8 cellular contexts compared by ENCODE assay signal in genomic region chr20:26009402-26010223, GRCh38.
DNase-seq lines count a peak whose midpoint lies in the region; ATAC-seq, FAIRE-seq and TF ChIP-seq lines count a peak whose summit lies in the region.
"Not testable (repeated sequence)": the region's sequence is repeated elsewhere in the genome, so short reads cannot be mapped to it uniquely, and the experiment has no call there.

No MANE protein-coding gene starts in this region.

- not testable (repeated sequence) for H3K79me2 ChIP-seq in GM12878 (ENCODE audit: control insufficient read depth, insufficient read depth, low read length)

- H3K36me3 Mint-ChIP-seq in activated CD4-positive, alpha-beta T cell treated with anti-CD3 and anti-CD28 coated beads for 36 hours (ENCODE audit: low read depth) = not testable (repeated sequence)

- not testable (repeated sequence) for H3K9me3 ChIP-seq in GM12878 (replicated peaks; ENCODE audit: control insufficient read depth, insufficient read depth, low read length); mucosa of stomach (ENCODE audit: control insufficient read depth, low read length)

- not testable (repeated sequence) for H4K20me1 ChIP-seq in GM12878 (ENCODE audit: control insufficient read depth, insufficient read depth)

- SMC1A ChIA-PET in GM12878 (lab: Charles Lee; ENCODE audit: uncharacterized antibody, unreplicated experiment) = interaction anchor here (0.6 kb wide), 1 partner anchor 802 kb away, joined by 3 read pairs; no protein-coding TSS in a partner anchor

- 7% methylated on average over 38 of the region's 39 CpGs for WGBS in GM12878 (ENCODE audit: insufficient coverage, insufficient replicate concordance, low lambda C conversion rate, missing lambda C conversion rate)

- H3K4me2 ChIP-seq in GM12878 (ENCODE audit: control insufficient read depth, insufficient read depth) = peak overlapping the region; percentile 64; the same call in 1 of the 2 replicates

- not testable (repeated sequence) for H3K27me3 Mint-ChIP-seq in activated CD4-positive, alpha-beta T cell treated with anti-CD3 and anti-CD28 coated beads for 36 hours

- H3K36me3 ChIP-seq in GM12878 (ENCODE audit: control insufficient read depth in 2 of 2, insufficient read depth in 2 of 2, low read length in 1 of 2); mucosa of stomach (ENCODE audit: control insufficient read depth, insufficient read depth, low read length): not testable (repeated sequence)

- H3K27me3 ChIP-seq in GM12878 (replicated peaks in 1 of 2; ENCODE audit: control insufficient read depth in 2 of 2, insufficient read depth in 2 of 2, low read length in 1 of 2); mucosa of stomach (ENCODE audit: control insufficient read depth, insufficient read depth, low read length): not testable (repeated sequence)

- H3K4me3 ChIP-seq in GM12878 = peak overlapping the region; percentile 84
- H3K4me3 ChIP-seq in mucosa of stomach (ENCODE audit: low read length) = peak overlapping the region; percentile 55

- peak overlapping the region; percentile 84 for H3K27ac Mint-ChIP-seq in activated CD4-positive, alpha-beta T cell treated with anti-CD3 and anti-CD28 coated beads for 36 hours

- not testable (repeated sequence) for FAIRE-seq in GM12878 (lab: Jason Lieb, UNC)

- intact Hi-C loops in activated CD4-positive, alpha-beta T cell treated with anti-CD3 and anti-CD28 coated beads for 36 hours (cut with DNase I, micrococcal nuclease); GM12878 (cut with micrococcal nuclease; ENCODE audit: unreplicated experiment): not testable (repeated sequence)

- not testable (repeated sequence) for TF ChIP-seq CTCF in AG09319 (IDR thresholded peaks at IDR 0.05; ENCODE audit: low read depth, low read length); GM12878 (IDR thresholded peaks at IDR 0.05 in 2 of 3, conservative IDR thresholded peaks at IDR 0.05 in 1 of 3; ENCODE audit: control insufficient read depth in 2 of 3, extremely low read depth in 1 of 3, insufficient read depth in 1 of 3, low read depth in 3 of 3, low read length in 3 of 3)

- RAD21 ChIA-PET in GM12878 (lab: Charles Lee; ENCODE audit: unreplicated experiment) = not testable (repeated sequence)

- CTCF ChIA-PET in activated CD4-positive, alpha-beta T cell treated with anti-CD3 and anti-CD28 coated beads for 36 hours (lab: Charles Lee); GM12878 (lab: Yijun Ruan, JAX): not testable (repeated sequence)

- H3K4me1 Mint-ChIP-seq in activated CD4-positive, alpha-beta T cell treated with anti-CD3 and anti-CD28 coated beads for 36 hours = not testable (repeated sequence)

- in situ Hi-C loops in GM18951 (cut with MboI; ENCODE audit: low sequenced_read_pairs, unreplicated experiment); GM12878 (cut with MboI): not testable (repeated sequence)

- H3K4me1 ChIP-seq in GM12878 (ENCODE audit: control insufficient read depth, insufficient read depth, low read length); mucosa of stomach (ENCODE audit: control insufficient read depth, insufficient read depth, low read length): not testable (repeated sequence)

- H3K9me3 Mint-ChIP-seq in activated CD4-positive, alpha-beta T cell treated with anti-CD3 and anti-CD28 coated beads for 36 hours (ENCODE audit: low read depth) = not testable (repeated sequence)

- peak overlapping the region; percentile 88 for H3K4me3 Mint-ChIP-seq in activated CD4-positive, alpha-beta T cell treated with anti-CD3 and anti-CD28 coated beads for 36 hours

- POLR2A ChIA-PET in activated CD4-positive, alpha-beta T cell treated with anti-CD3 and anti-CD28 coated beads for 36 hours (lab: Charles Lee); GM12878 (lab: Charles Lee): not testable (repeated sequence)

- TF ChIP-seq RAD21 in GM12878 (IDR thresholded peaks at IDR 0.05; ENCODE audit: insufficient read depth, low read depth, low read length) = not testable (repeated sequence)

- H3K27ac ChIP-seq in GM12878 (ENCODE audit: control insufficient read depth, insufficient read depth) = peak overlapping the region; percentile 69

- H3K9ac ChIP-seq in GM12878 (ENCODE audit: control insufficient read depth, insufficient read depth, low read length) (peak overlapping the region; percentile 77), mucosa of stomach (ENCODE audit: low read length) (peak overlapping the region; percentile 85)

- BruUV-seq in GM12878 (replicated peaks; lab: Mats Ljungman, UMichigan) = TSS peak; percentile 94

- DNase-seq in AG09319 (ENCODE audit: extremely low read depth, low read depth) (peak; percentile 83), NCI-H226 (peak; percentile 75), GM12878 (ENCODE audit: low read depth, low spot score) (peak; percentile 48), glomerular endothelial cell (ENCODE audit: extremely low read depth, low read depth, low spot score) (peak; percentile 70)
- peak; percentile 81 for DNase-seq in activated CD4-positive, alpha-beta T cell treated with anti-CD3 and anti-CD28 coated beads for 36 hours
- peak; percentile 45 for DNase-seq in stimulated activated CD4-positive, alpha-beta T cell treated with anti-CD3 and anti-CD28 coated beads, Interleukin-2, amount 100 ng/mL, for 48 hours

- TF ChIP-seq POLR2A in GM18951 (IDR thresholded peaks at IDR 0.05; ENCODE audit: extremely low read depth, insufficient read depth, insufficient read length) (peak; percentile 68), GM12878 (IDR thresholded peaks at IDR 0.05; ENCODE audit: low read depth, low read length) (peak; percentile 80)

- ATAC-seq in activated CD4-positive, alpha-beta T cell treated with anti-CD3 and anti-CD28 coated beads for 36 hours = not testable (repeated sequence)
- ATAC-seq in GM12878 = 0 out of 3 replicates have a peak, but pooled peaks have one; percentile 24

- peak overlapping the region; percentile 80 for H2AFZ ChIP-seq in GM12878 (ENCODE audit: control insufficient read depth, low read depth, low read length)

- not testable (repeated sequence) for TF ChIP-seq EP300 in GM12878 (IDR thresholded peaks at IDR 0.05; ENCODE audit: borderline replicate concordance in 1 of 2, control insufficient read depth in 1 of 2, low read depth in 2 of 2, low read length in 2 of 2)

TF ChIP-seq in GM12878, 131 proteins besides CTCF, POLR2A, EP300 and RAD21:
- TF ChIP-seq TCF3 (IDR thresholded peaks at IDR 0.05; ENCODE audit: borderline replicate concordance, insufficient read depth, low read depth, low read length) = peak; percentile 35; the same call in 1 of the 2 replicates
- TF ChIP-seq SIX5 (IDR thresholded peaks at IDR 0.05; ENCODE audit: low read depth, low read length, severe bottlenecking) = peak; percentile 64
- peak; percentile 74 for TF ChIP-seq CBFB (IDR thresholded peaks at IDR 0.05; ENCODE audit: low read depth)
- 0 out of 2 replicates have a peak, but pooled peaks have one; percentile 42 for TF ChIP-seq IRF5 (IDR thresholded peaks at IDR 0.05; ENCODE audit: borderline replicate concordance)
- peak; percentile 36; the same call in 1 of the 2 replicates for TF ChIP-seq TAF1 (IDR thresholded peaks at IDR 0.05; ENCODE audit: borderline replicate concordance, low read depth, low read length)
- TF ChIP-seq HDGF (IDR thresholded peaks at IDR 0.05) = 0 out of 2 replicates have a peak, but pooled peaks have one; percentile 23
- peak in 1 of 2 experiments; percentile 23; a peak in 1 of 4 replicates for TF ChIP-seq SRF (IDR thresholded peaks at IDR 0.05; ENCODE audit: low read depth in 2 of 2, low read length in 2 of 2)
- peak; percentile 63; the same call in 1 of the 2 replicates for TF ChIP-seq POLR2AphosphoS5 (IDR thresholded peaks at IDR 0.05; ENCODE audit: low read length)
- TF ChIP-seq HCFC1 (IDR thresholded peaks at IDR 0.05; ENCODE audit: low read length) = peak; percentile 67
- peak; percentile 27; the same call in 1 of the 2 replicates for TF ChIP-seq RUNX3 (IDR thresholded peaks at IDR 0.05; ENCODE audit: low read length)
- TF ChIP-seq BRCA1 (IDR thresholded peaks at IDR 0.05; ENCODE audit: low read depth, low read length) = peak; percentile 59
- TF ChIP-seq CHD2 (IDR thresholded peaks at IDR 0.05; ENCODE audit: borderline replicate concordance, low read depth, low read length) = peak; percentile 90
